Comparison of ENCODE assay signal across 9 cellular contexts in the genomic region with DNA sequence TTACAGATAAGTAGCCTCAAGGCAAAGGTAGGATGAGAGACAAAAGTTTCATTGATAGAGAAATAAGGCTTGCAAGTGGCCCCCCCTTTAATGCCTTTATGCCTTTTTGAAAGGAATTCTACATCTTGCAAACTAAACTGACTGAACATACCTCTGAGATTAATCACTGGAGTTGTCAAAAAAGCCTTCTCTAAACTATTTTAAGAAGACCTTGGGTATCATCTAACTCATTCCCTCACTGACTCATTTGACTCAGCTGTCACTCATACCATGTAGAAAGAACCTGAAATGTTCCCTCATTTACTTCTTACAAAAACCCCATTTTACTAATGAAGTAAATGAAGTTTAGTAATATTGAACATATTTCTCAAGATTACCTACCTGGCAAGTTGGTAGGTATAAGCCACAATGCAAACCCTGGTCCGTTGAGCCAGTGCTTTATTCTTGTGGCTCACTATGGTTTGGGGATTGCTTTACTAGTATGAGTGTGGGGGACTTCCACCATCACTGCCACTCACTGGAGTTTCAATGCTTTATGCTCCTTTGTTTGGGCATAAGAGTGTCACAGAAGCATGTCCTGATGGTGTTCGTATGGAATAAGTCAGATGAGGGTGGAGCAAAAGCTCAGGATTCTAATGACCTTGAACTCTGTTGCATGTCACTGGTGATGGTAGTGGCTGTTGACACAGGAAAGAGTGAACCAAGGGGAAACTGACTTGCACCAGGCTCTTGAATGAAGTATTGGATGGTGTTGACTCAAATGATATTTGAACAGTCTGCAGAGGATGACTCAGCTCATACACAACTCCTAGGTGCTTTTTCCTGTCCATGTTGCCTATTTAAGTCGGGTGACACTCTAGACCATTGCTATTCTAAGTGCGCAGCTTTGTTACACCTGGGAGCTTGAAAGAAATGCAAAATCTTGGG.
DNase-seq lines count a peak whose midpoint lies in the region; ATAC-seq, FAIRE-seq and TF ChIP-seq lines count a peak whose summit lies in the region.
"Had no signal": no experiment of that assay in that cellular context is flagged by ENCODE, and none has a peak within 500 bp of the region (broad histone marks: within the 10 kb centered on the region; RNA-seq: fewer than 3 reads in every experiment).

No MANE protein-coding gene starts in this region.

- H2AFZ ChIP-seq in astrocyte (ENCODE audit: low read depth, low read length) (no peak overlapping the region), H9 (ENCODE audit: low read length) (no peak overlapping the region)

- H4K91ac ChIP-seq in H9 (ENCODE audit: insufficient read length, low read depth, low read length), result no peak overlapping the region

- H3K23ac ChIP-seq in H9 (ENCODE audit: insufficient read length, low read depth, low read length), result no peak overlapping the region

- no peak overlapping the region for H4K5ac ChIP-seq in H9 (ENCODE audit: insufficient read length, low read depth, low read length)

- H3K4me1 Mint-ChIP-seq in astrocyte (ENCODE audit: low read depth, unreplicated experiment), result peaks cover 23% of the 10 kb centered on the region
- H3K4me1 Mint-ChIP-seq in H9, result peaks cover 10% of the 10 kb centered on the region in 2 experiments
- H3K4me1 Mint-ChIP-seq: memory B cell had no signal

- H3K27me3 ChIP-seq in astrocyte (ENCODE audit: insufficient read depth, low read length) (no peaks in the 10 kb centered on the region), H9 (ENCODE audit: insufficient read depth, low read length) (no peaks in the 10 kb centered on the region)

- peak; percentile 93 for DNase-seq in DMS53 (lab: John Stamatoyannopoulos, UW)
- DNase-seq in astrocyte (ENCODE audit: low read depth), result peak; percentile 68
- DNase-seq in H9, result no peak
- no peak for DNase-seq in SKM-1 (lab: John Stamatoyannopoulos, UW; ENCODE audit: unreplicated experiment)
- no peak for DNase-seq in coronary artery (ENCODE audit: low spot score)
- no peak for DNase-seq in AG08396 (ENCODE audit: low spot score)

- TF ChIP-seq CTCF in astrocyte (IDR thresholded peaks at IDR 0.05; ENCODE audit: insufficient read depth, low read depth, low read length) (no peak), H9 (conservative IDR thresholded peaks at IDR 0.05) (no peak), coronary artery (IDR thresholded peaks at IDR 0.05) (no peak)

- H3K36me3 Mint-ChIP-seq in astrocyte (ENCODE audit: low read depth, unreplicated experiment), result no peaks in the 10 kb centered on the region
- peaks cover 0 to under 1% (median 0%) of the 10 kb centered on the region in 3 experiments; a peak in 2 of 7 replicates for H3K36me3 Mint-ChIP-seq in H9 (ENCODE audit: insufficient read depth in 1 of 3, low read depth in 3 of 3)
- H3K36me3 Mint-ChIP-seq: memory B cell had no signal

- H3K4me3 Mint-ChIP-seq in astrocyte (ENCODE audit: unreplicated experiment) (no peak overlapping the region), H9 (no peak overlapping the region)
- H3K4me3 Mint-ChIP-seq: memory B cell had no signal

- FAIRE-seq in astrocyte (lab: Jason Lieb, UNC), result no peak

- H3K4me2 ChIP-seq in astrocyte (ENCODE audit: low read length) (peak overlapping the region; percentile 16), H9 (ENCODE audit: insufficient read depth, insufficient read length, low read length) (no peak overlapping the region)

- no peak overlapping the region for H3K18ac ChIP-seq in H9 (ENCODE audit: insufficient read length, low read depth, low read length)

- H2BK120ac ChIP-seq in H9 (ENCODE audit: low read depth, low read length, poor library complexity, severe bottlenecking), result no peak overlapping the region

- H3K79me2 ChIP-seq in astrocyte (ENCODE audit: insufficient read depth, low read length) (no peaks in the 10 kb centered on the region), H9 (ENCODE audit: insufficient read depth, low read length) (no peaks in the 10 kb centered on the region)

- H3K9me3 Mint-ChIP-seq in astrocyte (ENCODE audit: unreplicated experiment) (no peaks in the 10 kb centered on the region), H9 (peaks cover under 1% of the 10 kb centered on the region in 2 experiments; a peak in 1 of 5 replicates)

- H3K9ac ChIP-seq in astrocyte (ENCODE audit: low read length), result no peak overlapping the region
- H3K9ac ChIP-seq in H9 (ENCODE audit: extremely low read depth, insufficient read length, low read length), result no peak overlapping the region

- no peak overlapping the region for H4K8ac ChIP-seq in H9 (replicated peaks; ENCODE audit: insufficient read length, low read depth, low read length)

- no peak overlapping the region for H3K56ac ChIP-seq in H9 (ENCODE audit: insufficient read length, low read depth, low read length)

- H3K27me3 Mint-ChIP-seq in astrocyte (ENCODE audit: low read depth, unreplicated experiment) (no peaks in the 10 kb centered on the region), H9 (ENCODE audit: low read depth) (no peaks in the 10 kb centered on the region)

- no peaks in the 10 kb centered on the region for H3K36me3 ChIP-seq in astrocyte (ENCODE audit: insufficient read depth, low read length)

- no peak overlapping the region for H2BK12ac ChIP-seq in H9 (ENCODE audit: insufficient read length, low read depth, low read length)

- H3K27ac Mint-ChIP-seq in astrocyte (ENCODE audit: unreplicated experiment), result peak overlapping the region; percentile 43
- H3K27ac Mint-ChIP-seq in H9, result peak overlapping the region in 1 of 3 experiments; percentile 62; a peak in 1 of 7 replicates
- H3K27ac Mint-ChIP-seq: memory B cell had no signal

- no peak overlapping the region for H3T11ph ChIP-seq in H9 (ENCODE audit: low read length)

- H2AK5ac ChIP-seq in H9 (ENCODE audit: insufficient read length, low read length), result no peak overlapping the region

- ATAC-seq in GM19324 (IDR thresholded peaks at IDR 0.05; ENCODE audit: low FRiP score, unreplicated experiment), result peak; percentile 64
- peak; percentile 65 for ATAC-seq in HG03103 (IDR thresholded peaks at IDR 0.05; ENCODE audit: low read depth, unreplicated experiment)

- no peak overlapping the region for H2BK15ac ChIP-seq in H9 (ENCODE audit: low read depth, low read length)

- H3K4me1 ChIP-seq in astrocyte (ENCODE audit: insufficient read depth, low read length), result peaks cover 6% of the 10 kb centered on the region
- H3K4me1 ChIP-seq in H9 (ENCODE audit: insufficient read depth, low read length), result peaks cover 9% of the 10 kb centered on the region

- H4K20me1 ChIP-seq in astrocyte (ENCODE audit: insufficient read depth, low read length) (no peaks in the 10 kb centered on the region), H9 (ENCODE audit: control insufficient read depth, insufficient read depth, insufficient read length) (no peaks in the 10 kb centered on the region)

- WGBS in H9 (ENCODE audit: extremely low coverage, insufficient read length, low lambda C conversion rate), result no CpG with 5 or more reads among the region's 4 CpGs

- no peak overlapping the region for H2BK20ac ChIP-seq in H9 (ENCODE audit: low read depth, low read length, poor library complexity, severe bottlenecking)

- H3K79me1 ChIP-seq in H9 (ENCODE audit: insufficient read depth, low read depth, low read length, poor library complexity, severe bottlenecking), result no peaks in the 10 kb centered on the region

- H3K14ac ChIP-seq in H9 (ENCODE audit: insufficient read depth, low read length), result no peak overlapping the region

- H3K27ac ChIP-seq in astrocyte (ENCODE audit: low read depth, low read length) (no peak overlapping the region), H9 (ENCODE audit: insufficient read length, low read depth, low read length) (no peak overlapping the region), coronary artery (no peak overlapping the region)

- no peaks in the 10 kb centered on the region for H3K23me2 ChIP-seq in H9 (ENCODE audit: insufficient read length, low read depth, low read length, poor library complexity, severe bottlenecking)

- no peak overlapping the region for H2BK5ac ChIP-seq in H9 (ENCODE audit: insufficient read length, low read length)

- H3K4me3 ChIP-seq in astrocyte (ENCODE audit: insufficient read depth, low read depth, low read length) (no peak overlapping the region), coronary artery (no peak overlapping the region)

- H3K9me3 ChIP-seq in astrocyte (ENCODE audit: insufficient read depth, low read depth, low read length), result no peaks in the 10 kb centered on the region
- no peaks in the 10 kb centered on the region for H3K9me3 ChIP-seq in H9 (ENCODE audit: control insufficient read depth, low read depth, low read length)

- H3K4ac ChIP-seq in H9 (ENCODE audit: low read depth, low read length), result no peak overlapping the region

Comparison
In these comparisons a context has a peak if more than half of its experiments do, and no peak if none do; other contexts are left out.
1. DNase-seq: peak in DMS53 (single experiment) and astrocyte (single experiment); none in H9 (single experiment), SKM-1 (single experiment), coronary artery (single experiment) and AG08396 (single experiment).